8 cellular contexts compared by ENCODE assay signal in genomic region chr5:15614679-15615078, GRCh38.
"Had no signal": no experiment of that assay in that cellular context is flagged by ENCODE, and none has a peak within 500 bp of the region (broad histone marks: within the 10 kb centered on the region; RNA-seq: fewer than 3 reads in every experiment).

No MANE protein-coding gene starts in this region.

- H3K36me3 Mint-ChIP-seq: IgD-negative memory B cell had no signal

- H3K27ac Mint-ChIP-seq: IgD-negative memory B cell had no signal

- H3K27me3 Mint-ChIP-seq: IgD-negative memory B cell had no signal

- H3K4me3 Mint-ChIP-seq: IgD-negative memory B cell had no signal

- DNase-seq: IMR-90, KBM-7, KG1 had no signal

- H3K4me1 Mint-ChIP-seq: IgD-negative memory B cell had no signal

- ATAC-seq: HepG2 had no signal

- H3K27ac ChIP-seq: HL-60, KMS-11 had no signal

- H3K9ac ChIP-seq: KMS-11 had no signal

- H3K4me2 ChIP-seq: KMS-11 had no signal

- FAIRE-seq: HepG2, HTR-8/SVneo had no signal
